8 cellular contexts compared by ENCODE assay signal in the genomic region with DNA sequence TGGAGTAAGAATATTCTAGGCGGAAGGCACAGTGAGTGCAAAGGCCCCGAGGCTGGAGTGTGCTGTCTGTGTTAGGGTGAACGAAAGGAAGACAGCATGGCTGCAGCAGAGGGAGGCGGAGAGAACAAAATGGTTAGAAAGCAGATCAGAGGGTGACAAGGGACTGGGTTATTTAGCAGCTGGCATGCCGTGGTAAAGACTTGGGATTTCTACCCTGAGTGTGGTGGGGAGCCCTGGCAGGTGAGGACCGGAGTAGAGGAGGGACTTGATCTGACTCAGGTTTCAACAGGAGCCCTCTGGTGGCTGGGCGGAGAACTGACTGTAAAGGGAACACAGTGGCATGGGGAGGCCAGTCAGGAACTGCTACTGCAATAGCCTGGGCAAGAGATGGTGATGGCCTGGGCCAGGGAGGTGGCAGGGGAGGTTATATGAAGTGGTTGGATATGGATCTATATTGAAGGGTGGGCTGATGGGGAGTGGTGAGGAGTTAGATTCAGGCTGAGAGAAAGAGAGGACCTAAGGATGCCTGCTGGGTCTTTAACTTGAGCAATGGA. TPM values are rescaled to one million over a fixed set of nuclear protein-coding genes. Genes with fewer than 3 reads are reported as not detected.
DNase-seq lines count a peak whose midpoint lies in the region; ATAC-seq lines count a peak whose summit lies in the region.

No MANE protein-coding gene starts in this region.

- peak; percentile 52 for DNase-seq in DMS79 treated with DMSO at 0.1 percent for 48 hours (lab: John Stamatoyannopoulos, UW)
- peak; percentile 70 to 82 for DNase-seq in NCI-H524 (lab: John Stamatoyannopoulos, UW)
- DNase-seq in activated CD4-positive, alpha-beta T cell treated with anti-CD3 and anti-CD28 coated beads for 24 hours (ENCODE audit: low read depth in 2 of 2), result peak; percentile 77 to 90
- peak; percentile 77 for DNase-seq in cerebellar cortex (ENCODE audit: low spot score)
- peak; percentile 85 for DNase-seq in left lobe of liver (ENCODE audit: low spot score)
- DNase-seq in stimulated activated CD4-positive, alpha-beta T cell treated with anti-CD3 and anti-CD28 coated beads, Interleukin-4, amount 100 ng/mL, for 48 hours (ENCODE audit: low read depth in 2 of 2), result peak; percentile 86 to 88

- ATAC-seq in HG03135 (IDR thresholded peaks at IDR 0.05; ENCODE audit: unreplicated experiment), result peak; percentile 67
- peak; percentile 92 for ATAC-seq in left lobe of liver
- no peak for ATAC-seq in GM21619 (IDR thresholded peaks at IDR 0.05; ENCODE audit: unreplicated experiment)

RNA-seq across cellular contexts. Expression of a gene that starts 38.0 kb away (rescaled TPM):
- 5.7 TPM for total RNA-seq in left lobe of liver

RNA-seq across cellular contexts. Expression of a gene that starts 49.6 kb away (rescaled TPM):
- 2.1 TPM for total RNA-seq in left lobe of liver

RNA-seq across cellular contexts. Expression of a gene that starts 50.0 kb away (rescaled TPM):
- not detected for total RNA-seq in left lobe of liver
